Comparison of ENCODE assay signal across 15 cellular contexts in genomic region chr5:4659836-4660235, GRCh38.
DNase-seq lines count a peak whose midpoint lies in the region; ATAC-seq and TF ChIP-seq lines count a peak whose summit lies in the region.
"Had no signal": no experiment of that assay in that cellular context is flagged by ENCODE, and none has a peak within 500 bp of the region (broad histone marks: within the 10 kb centered on the region; RNA-seq: fewer than 3 reads in every experiment).

No MANE protein-coding gene starts in this region.

- BruUV-seq in OCI-LY7 (replicated peaks; lab: Mats Ljungman, UMichigan), result no TSS peak

- peak overlapping the region; percentile 38; the same call in 1 of the 2 replicates for H2AFZ ChIP-seq in GM23338
- H2AFZ ChIP-seq in OCI-LY7 (ENCODE audit: low read length), result peak overlapping the region; percentile 47

- peak overlapping the region in 3 of 11 experiments; percentile 1 to 59 (median 34); a peak in 4 of 22 replicates for H3K27ac ChIP-seq in BLaER1 treated with 17β-estradiol and CSF1 and Interleukin-3, amounts not matched to agents 10 nM and 100 nM
- H3K27ac ChIP-seq in GM23338 (ENCODE audit: low read depth) (no peak overlapping the region), OCI-LY7 (ENCODE audit: low read depth, low read length, poor library complexity, severe bottlenecking) (no peak overlapping the region), heart right ventricle (no peak overlapping the region)

- H3F3A ChIP-seq in GM23338 (replicated peaks; ENCODE audit: low read depth), result no peaks in the 10 kb centered on the region

- H3K79me2 ChIP-seq in GM23338 (replicated peaks; ENCODE audit: insufficient read depth) (no peaks in the 10 kb centered on the region), OCI-LY7 (ENCODE audit: insufficient read depth, low read depth, low read length) (no peaks in the 10 kb centered on the region)

- H3K36me3 Mint-ChIP-seq in GM23338 (ENCODE audit: low read depth) (no peaks in the 10 kb centered on the region; the same call in 2 of the 3 replicates), endothelial cell (ENCODE audit: low read depth, unreplicated experiment) (peaks cover 5% of the 10 kb centered on the region)
- H3K36me3 Mint-ChIP-seq: CD14-positive monocyte; CD8-positive, alpha-beta T cell had no signal

- no peaks in the 10 kb centered on the region for H3K36me3 ChIP-seq in BLaER1 treated with 17β-estradiol and CSF1 and Interleukin-3, amounts not matched to agents 10 nM and 100 nM
- H3K36me3 ChIP-seq in GM23338 (ENCODE audit: insufficient read depth), result no peaks in the 10 kb centered on the region
- no peaks in the 10 kb centered on the region for H3K36me3 ChIP-seq in OCI-LY7 (ENCODE audit: insufficient read depth, low read length)
- H3K36me3 ChIP-seq in heart right ventricle, result no peaks in the 10 kb centered on the region
- H3K36me3 ChIP-seq: HAP-1 had no signal

- H4K20me1 ChIP-seq in BLaER1 treated with 17β-estradiol and CSF1 and Interleukin-3, amounts not matched to agents 10 nM and 100 nM, result no peaks in the 10 kb centered on the region
- no peaks in the 10 kb centered on the region for H4K20me1 ChIP-seq in GM23338 (replicated peaks; ENCODE audit: insufficient read depth)
- H4K20me1 ChIP-seq in OCI-LY7 (ENCODE audit: insufficient read depth, low read length), result no peaks in the 10 kb centered on the region

- no peak overlapping the region for H3K27ac Mint-ChIP-seq in GM23338
- peak overlapping the region; percentile 79 for H3K27ac Mint-ChIP-seq in endothelial cell (ENCODE audit: unreplicated experiment)
- H3K27ac Mint-ChIP-seq: B cell; CD14-positive monocyte; CD8-positive, alpha-beta T cell had no signal

- H3K4me1 Mint-ChIP-seq in GM23338 (peaks cover 2% of the 10 kb centered on the region; the same call in 2 of the 3 replicates), endothelial cell (ENCODE audit: unreplicated experiment) (peaks cover 36% of the 10 kb centered on the region)
- H3K4me1 Mint-ChIP-seq: B cell, CD14-positive monocyte had no signal

- no peaks in the 10 kb centered on the region for H3K9me2 ChIP-seq in GM23338 (ENCODE audit: insufficient read depth)
- H3K9me2 ChIP-seq in OCI-LY7 (ENCODE audit: insufficient read depth, low read length), result no peaks in the 10 kb centered on the region

- 76 to 77% methylated on average over 1 of the region's 1 CpG for WGBS in heart right ventricle, 2 donors

- DNase-seq in GM23338 (ENCODE audit: low spot score) (no peak), OCI-LY7 (ENCODE audit: low spot score) (no peak), endothelial cell (ENCODE audit: low spot score) (no peak), heart right ventricle (no peak), posterior vena cava (ENCODE audit: low spot score) (no peak)
- DNase-seq in stimulated activated CD4-positive, alpha-beta T cell treated with anti-CD3 and anti-CD28 coated beads, Interleukin-15, amount 100 ng/mL, for 24 hours, result no peak
- DNase-seq: CD8-positive, alpha-beta T cell; COR-L47; DMS153; DMS79 treated with DMSO at 0.1 percent for 48 hours; GDM1 had no signal

- H3K27me3 Mint-ChIP-seq in GM23338 (ENCODE audit: insufficient read depth, low read depth, poor library complexity) (no peaks in the 10 kb centered on the region), endothelial cell (ENCODE audit: unreplicated experiment) (peaks cover 2% of the 10 kb centered on the region)
- H3K27me3 Mint-ChIP-seq: B cell had no signal

- CTCF ChIA-PET in OCI-LY7 (lab: Charles Lee; ENCODE audit: unreplicated experiment), result no interaction called here

- no peaks in the 10 kb centered on the region for H3K27me3 ChIP-seq in BLaER1 treated with 17β-estradiol and CSF1 and Interleukin-3, amounts not matched to agents 10 nM and 100 nM
- no peaks in the 10 kb centered on the region for H3K27me3 ChIP-seq in GM23338 (ENCODE audit: insufficient read depth)
- no peaks in the 10 kb centered on the region for H3K27me3 ChIP-seq in heart right ventricle

- ATAC-seq in GM23338 (no peak), heart right ventricle (no peak)
- ATAC-seq: CD8-positive, alpha-beta T cell had no signal

- H3K9me3 ChIP-seq in BLaER1 treated with 17β-estradiol and CSF1 and Interleukin-3, amounts not matched to agents 10 nM and 100 nM (replicated peaks in 1 of 11), result peaks cover 14 to 43% (median 32%) of the 10 kb centered on the region in 11 experiments; a peak in 19 of 22 replicates
- no peaks in the 10 kb centered on the region for H3K9me3 ChIP-seq in OCI-LY7 (ENCODE audit: low read length)
- peaks cover 0 to 10% (median 0%) of the 10 kb centered on the region in 11 donors for H3K9me3 ChIP-seq in heart right ventricle
- H3K9me3 ChIP-seq: HAP-1 had no signal

- peaks cover 8 to 17% (median 11%) of the 10 kb centered on the region in 10 experiments for H3K4me1 ChIP-seq in BLaER1 treated with 17β-estradiol and CSF1 and Interleukin-3, amounts not matched to agents 10 nM and 100 nM
- H3K4me1 ChIP-seq in GM23338 (ENCODE audit: insufficient read depth), result no peaks in the 10 kb centered on the region
- H3K4me1 ChIP-seq in OCI-LY7 (ENCODE audit: insufficient read depth, low read length, poor library complexity, severe bottlenecking), result no peaks in the 10 kb centered on the region
- no peaks in the 10 kb centered on the region for H3K4me1 ChIP-seq in heart right ventricle
- H3K4me1 ChIP-seq: HAP-1 had no signal

- POLR2A ChIA-PET in OCI-LY7 (lab: Charles Lee), result no interaction called here

- TF ChIP-seq CTCF in GM23338 (conservative IDR thresholded peaks at IDR 0.05; ENCODE audit: low read depth in 2 of 2) (no peak), OCI-LY7 (conservative IDR thresholded peaks at IDR 0.05; ENCODE audit: low read length) (no peak), endothelial cell (IDR thresholded peaks at IDR 0.05; ENCODE audit: unreplicated experiment) (no peak), heart right ventricle (IDR thresholded peaks at IDR 0.05) (no peak)

- H3K4me3 ChIP-seq in BLaER1 treated with 17β-estradiol and CSF1 and Interleukin-3, amounts not matched to agents 10 nM and 100 nM, result peak overlapping the region in 2 of 10 experiments; percentile 3 to 42; a peak in 5 of 20 replicates
- no peak overlapping the region for H3K4me3 ChIP-seq in GM23338
- no peak overlapping the region for H3K4me3 ChIP-seq in OCI-LY7 (ENCODE audit: low read depth, low read length, poor library complexity, severe bottlenecking)
- H3K4me3 ChIP-seq in heart right ventricle, result no peak overlapping the region
- H3K4me3 ChIP-seq: HAP-1 had no signal

- intact Hi-C loops in OCI-LY7 (cut with micrococcal nuclease; ENCODE audit: unreplicated experiment) (no loop called here), heart right ventricle (cut with DNase I) (no loop called here), posterior vena cava (cut with DNase I) (no loop called here)

- peak overlapping the region; percentile 23 to 65 (median 39); a peak in 20 of 22 replicates for H3K4me2 ChIP-seq in BLaER1 treated with 17β-estradiol and CSF1 and Interleukin-3, amounts not matched to agents 10 nM and 100 nM
- H3K4me2 ChIP-seq in GM23338, result no peak overlapping the region
- no peak overlapping the region for H3K4me2 ChIP-seq in OCI-LY7 (ENCODE audit: low read length)

- peaks cover 8% of the 10 kb centered on the region; the same call in 2 of the 3 replicates for H3K9me3 Mint-ChIP-seq in GM23338
- no peaks in the 10 kb centered on the region for H3K9me3 Mint-ChIP-seq in endothelial cell (ENCODE audit: unreplicated experiment)

- H3K4me3 Mint-ChIP-seq in GM23338, result no peak overlapping the region
- H3K4me3 Mint-ChIP-seq in endothelial cell (ENCODE audit: unreplicated experiment), result no peak overlapping the region
- H3K4me3 Mint-ChIP-seq: B cell; CD14-positive monocyte; CD8-positive, alpha-beta T cell had no signal

- no peak overlapping the region for H3K9ac ChIP-seq in BLaER1 treated with 17β-estradiol and CSF1 and Interleukin-3, amounts not matched to agents 10 nM and 100 nM

Comparison
In these comparisons a context has a peak if more than half of its experiments do, and no peak if none do; other contexts are left out.
1. H3K4me2 ChIP-seq: peak in BLaER1 treated with 17β-estradiol and CSF1 and Interleukin-3, amounts not matched to agents 10 nM and 100 nM (11 of 11); none in GM23338 (single experiment) and OCI-LY7 (single experiment).